In genomic region chr9:106933470-106933869, GRCh38 we compare ENCODE assay signal across 14 cellular contexts.
DNase-seq lines count a peak whose midpoint lies in the region; ATAC-seq and TF ChIP-seq lines count a peak whose summit lies in the region.
"Had no signal": no experiment of that assay in that cellular context is flagged by ENCODE, and none has a peak within 500 bp of the region (broad histone marks: within the 10 kb centered on the region; RNA-seq: fewer than 3 reads in every experiment).

No MANE protein-coding gene starts in this region.

- H3K27ac ChIP-seq in GM23338 (ENCODE audit: low read depth) (peak overlapping the region; percentile 21; the same call in 1 of the 2 replicates), HUES64 (ENCODE audit: low read depth, low read length) (0 out of 2 replicates have a peak overlapping the region, but pooled peaks have one; percentile 19), iPS-18a (ENCODE audit: low read length) (peak overlapping the region; percentile 36), lower lobe of right lung (no peak overlapping the region)

- H3K4me3 ChIP-seq in GM23338 = no peak overlapping the region
- no peak overlapping the region for H3K4me3 ChIP-seq in HUES64 (ENCODE audit: low read length)
- H3K4me3 ChIP-seq in iPS-18a (ENCODE audit: low read length) = no peak overlapping the region
- H3K4me3 ChIP-seq in lower lobe of right lung = no peak overlapping the region
- H3K4me3 ChIP-seq: GM12878, K562 had no signal

- H3K9me3 ChIP-seq in HUES64 (ENCODE audit: insufficient read depth, low read depth, low read length) (no peaks in the 10 kb centered on the region), iPS-18a (ENCODE audit: control insufficient read depth, low read depth, low read length) (no peaks in the 10 kb centered on the region), lower lobe of right lung (no peaks in the 10 kb centered on the region)

- H3K4me3 Mint-ChIP-seq in GM23338 (no peak overlapping the region), chondrocyte (ENCODE audit: unreplicated experiment) (no peak overlapping the region)
- H3K4me3 Mint-ChIP-seq: B cell; CD4-positive, alpha-beta T cell had no signal

- H3F3A ChIP-seq in GM23338 (replicated peaks; ENCODE audit: low read depth) = no peaks in the 10 kb centered on the region

- H3K9me2 ChIP-seq in GM23338 (ENCODE audit: insufficient read depth) = no peaks in the 10 kb centered on the region

- H3K27me3 ChIP-seq in GM23338 (ENCODE audit: insufficient read depth) (no peaks in the 10 kb centered on the region), HUES64 (ENCODE audit: insufficient read depth, low read length) (no peaks in the 10 kb centered on the region), iPS-18a (ENCODE audit: control insufficient read depth, insufficient read depth, low read length) (no peaks in the 10 kb centered on the region), lower lobe of right lung (ENCODE audit: low read depth) (no peaks in the 10 kb centered on the region)

- peaks cover 69% of the 10 kb centered on the region for H3K36me3 ChIP-seq in GM23338 (ENCODE audit: insufficient read depth)
- H3K36me3 ChIP-seq in HUES64 (ENCODE audit: insufficient read depth, low read length) = peaks cover 100% of the 10 kb centered on the region
- H3K36me3 ChIP-seq in iPS-18a (ENCODE audit: control insufficient read depth, low read depth, low read length) = peaks cover 77% of the 10 kb centered on the region
- peaks cover 54% of the 10 kb centered on the region for H3K36me3 ChIP-seq in lower lobe of right lung

- 91% methylated on average over 2 of the region's 2 CpGs for WGBS in HUES64

- H3K79me2 ChIP-seq in GM23338 (replicated peaks; ENCODE audit: insufficient read depth) = peaks cover 67% of the 10 kb centered on the region

- H3K9ac ChIP-seq in HUES64 (ENCODE audit: low read depth, low read length) (no peak overlapping the region), iPS-18a (ENCODE audit: low read length) (peak overlapping the region; percentile 8)

- no peaks in the 10 kb centered on the region for H3K9me3 Mint-ChIP-seq in GM23338
- H3K9me3 Mint-ChIP-seq in chondrocyte (ENCODE audit: low read depth) = no peaks in the 10 kb centered on the region
- H3K9me3 Mint-ChIP-seq: CD4-positive, alpha-beta T cell had no signal

- H3K27ac Mint-ChIP-seq in GM23338 = peak overlapping the region; percentile 66
- peak overlapping the region; percentile 74 for H3K27ac Mint-ChIP-seq in chondrocyte (ENCODE audit: unreplicated experiment)
- H3K27ac Mint-ChIP-seq: B cell; CD4-positive, alpha-beta T cell had no signal

- intact Hi-C loops in lower lobe of right lung (cut with DNase I) = no loop called here

- peaks cover 38% of the 10 kb centered on the region for H3K4me1 Mint-ChIP-seq in GM23338
- H3K4me1 Mint-ChIP-seq in chondrocyte (ENCODE audit: low read depth) = peaks cover 16% of the 10 kb centered on the region
- H3K4me1 Mint-ChIP-seq: B cell had no signal

- peaks cover 89% of the 10 kb centered on the region for H3K36me3 Mint-ChIP-seq in GM23338 (ENCODE audit: low read depth)
- peaks cover 50% of the 10 kb centered on the region for H3K36me3 Mint-ChIP-seq in chondrocyte (ENCODE audit: low read depth)

- no peak overlapping the region for H3K4me2 ChIP-seq in GM23338

- no peak for TF ChIP-seq CTCF in GM23338 (conservative IDR thresholded peaks at IDR 0.05; ENCODE audit: low read depth in 2 of 2)
- no peak for TF ChIP-seq CTCF in chondrocyte (IDR thresholded peaks at IDR 0.05)
- no peak for TF ChIP-seq CTCF in lower lobe of right lung (IDR thresholded peaks at IDR 0.05)

- ATAC-seq in GM23338 (no peak), lower lobe of right lung (no peak), HG02870 (IDR thresholded peaks at IDR 0.05; ENCODE audit: unreplicated experiment) (no peak)
- ATAC-seq: GM12878, K562 had no signal

- H3K27me3 Mint-ChIP-seq in GM23338 (ENCODE audit: insufficient read depth, low read depth, poor library complexity) (no peaks in the 10 kb centered on the region), chondrocyte (ENCODE audit: low read depth) (no peaks in the 10 kb centered on the region)
- H3K27me3 Mint-ChIP-seq: B cell; CD4-positive, alpha-beta T cell had no signal

- H2AFZ ChIP-seq in GM23338 = no peak overlapping the region

- DNase-seq in GM23338 (ENCODE audit: low spot score) (no peak), chondrocyte (ENCODE audit: low spot score) (no peak), SW480 (ENCODE audit: low spot score) (no peak), lower lobe of right lung (no peak)
- DNase-seq: C1 segment of cervical spinal cord; Calu3; CD4-positive, alpha-beta T cell; DMS79 had no signal

- H3K4me1 ChIP-seq in GM23338 (ENCODE audit: insufficient read depth) = peaks cover 15% of the 10 kb centered on the region
- H3K4me1 ChIP-seq in HUES64 (ENCODE audit: insufficient read depth, low read length) = peaks cover 25% of the 10 kb centered on the region
- peaks cover 21% of the 10 kb centered on the region for H3K4me1 ChIP-seq in iPS-18a (ENCODE audit: control insufficient read depth, low read depth, low read length)
- peaks cover 16% of the 10 kb centered on the region for H3K4me1 ChIP-seq in lower lobe of right lung

- peaks cover 13% of the 10 kb centered on the region; the same call in 1 of the 2 replicates for H4K20me1 ChIP-seq in GM23338 (replicated peaks; ENCODE audit: insufficient read depth)

TF ChIP-seq in GM23338, 12 proteins besides CTCF, POLR2A, EP300 and RAD21:
- TF ChIP-seq, protein P1, sequence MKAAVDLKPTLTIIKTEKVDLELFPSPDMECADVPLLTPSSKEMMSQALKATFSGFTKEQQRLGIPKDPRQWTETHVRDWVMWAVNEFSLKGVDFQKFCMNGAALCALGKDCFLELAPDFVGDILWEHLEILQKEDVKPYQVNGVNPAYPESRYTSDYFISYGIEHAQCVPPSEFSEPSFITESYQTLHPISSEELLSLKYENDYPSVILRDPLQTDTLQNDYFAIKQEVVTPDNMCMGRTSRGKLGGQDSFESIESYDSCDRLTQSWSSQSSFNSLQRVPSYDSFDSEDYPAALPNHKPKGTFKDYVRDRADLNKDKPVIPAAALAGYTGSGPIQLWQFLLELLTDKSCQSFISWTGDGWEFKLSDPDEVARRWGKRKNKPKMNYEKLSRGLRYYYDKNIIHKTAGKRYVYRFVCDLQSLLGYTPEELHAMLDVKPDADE (IDR thresholded peaks at IDR 0.05) = no peak
- TF ChIP-seq ZNF114 (CRISPR knock-in tag; IDR thresholded peaks at IDR 0.05) = no peak
- TF ChIP-seq JUNB (IDR thresholded peaks at IDR 0.05; ENCODE audit: unreplicated experiment) = no peak
